1 cellular context compared by ENCODE assay signal in genomic region chr16:2915196-2915929, GRCh38.
TF ChIP-seq lines count a peak whose summit lies in the region.

No MANE protein-coding gene starts in this region.

TF ChIP-seq in GM23338, 12 proteins besides CTCF, POLR2A, EP300 and RAD21 (continued from another document):
- TF ChIP-seq ZNF462 (CRISPR knock-in tag; IDR thresholded peaks at IDR 0.05), result no peak
- TF ChIP-seq CREB1 (CRISPR knock-in tag; IDR thresholded peaks at IDR 0.05; ENCODE audit: low read depth), result no peak
- TF ChIP-seq POLR2AphosphoS5 (IDR thresholded peaks at IDR 0.05; ENCODE audit: low read depth), result no peak
- no peak for TF ChIP-seq NANOG (IDR thresholded peaks at IDR 0.05; ENCODE audit: borderline replicate concordance)
